Comparison of ENCODE assay signal across 8 cellular contexts in the genomic region with DNA sequence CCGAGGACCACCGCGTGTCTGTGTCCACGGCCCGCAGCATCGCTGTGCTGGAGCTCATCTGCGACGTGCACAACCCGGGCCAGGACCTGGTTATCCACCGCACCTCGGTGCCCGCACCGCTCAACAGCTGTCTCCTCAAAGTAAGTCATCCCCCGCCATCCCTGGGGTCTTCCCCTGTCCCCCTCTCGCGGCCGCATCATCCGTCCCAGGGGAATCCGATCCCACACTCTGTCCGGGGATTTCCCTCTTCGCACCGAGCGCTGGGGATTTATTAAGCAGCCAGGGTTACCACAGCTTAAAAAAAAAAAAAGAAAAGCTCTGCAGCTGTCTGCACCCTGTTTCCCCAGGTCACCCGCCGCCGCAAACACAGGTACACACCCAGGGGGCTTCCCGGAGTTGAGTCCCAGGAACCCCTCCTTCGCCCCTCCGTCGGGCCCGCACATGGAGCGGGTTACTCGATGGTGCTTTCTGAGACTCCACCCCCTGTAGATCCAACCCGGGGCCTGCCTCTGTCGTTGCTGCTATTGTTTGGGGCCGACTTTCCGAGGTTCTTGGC.
DNase-seq lines count a peak whose midpoint lies in the region; ATAC-seq and TF ChIP-seq lines count a peak whose summit lies in the region.

No MANE protein-coding gene starts in this region.

- H3K9me3 ChIP-seq in DOHH2 (ENCODE audit: control insufficient read depth, insufficient read depth, low read length) (no peaks in the 10 kb centered on the region), Loucy (ENCODE audit: insufficient read depth, low read depth, low read length) (no peaks in the 10 kb centered on the region), muscle layer of colon (ENCODE audit: low read length) (no peaks in the 10 kb centered on the region)

- H3K9ac ChIP-seq in Loucy (ENCODE audit: low read depth, low read length, poor library complexity, severe bottlenecking) (peak overlapping the region; percentile 95), muscle layer of colon (ENCODE audit: low read length) (peak overlapping the region; percentile 77)

- H2AFZ ChIP-seq in Loucy (ENCODE audit: low read length) = peak overlapping the region; percentile 100

- ATAC-seq in GM21737 (IDR thresholded peaks at IDR 0.05; ENCODE audit: unreplicated experiment) = peak; percentile 28

- H4K20me1 ChIP-seq in DOHH2 (ENCODE audit: control insufficient read depth, insufficient read depth, low read depth, low read length) = peaks cover 31% of the 10 kb centered on the region
- H4K20me1 ChIP-seq in Loucy (ENCODE audit: insufficient read depth, low read length, poor library complexity, severe bottlenecking) = peaks cover 51% of the 10 kb centered on the region

- H3F3A ChIP-seq in DOHH2 (ENCODE audit: control insufficient read depth, insufficient read depth) (no peaks in the 10 kb centered on the region; the same call in 1 of the 2 replicates), Loucy (ENCODE audit: low read depth) (no peaks in the 10 kb centered on the region)

- DNase-seq in activated CD4-positive, alpha-beta T cell treated with anti-CD3 and anti-CD28 coated beads, Interleukin-2, amount 50 U/mL, for 4 hours = peak; percentile 34 to 36
- peak; percentile 51 for DNase-seq in effector CD8-positive, alpha-beta T cell (lab: John Stamatoyannopoulos, UW)
- DNase-seq in stimulated activated naive CD4-positive, alpha-beta T cell treated with Interleukin-2 at 50 U/mL for 16 hours (lab: John Stamatoyannopoulos, UW) = peak; percentile 55
- no peak for DNase-seq in NCI-H1694 treated with DMSO at 0.1 percent for 48 hours (lab: John Stamatoyannopoulos, UW)

- peak overlapping the region; percentile 76 for H3K27ac ChIP-seq in DOHH2 (ENCODE audit: low read depth, low read length)
- H3K27ac ChIP-seq in muscle layer of colon (ENCODE audit: low read depth, low read length) = peak overlapping the region; percentile 87

- H3K9me2 ChIP-seq in DOHH2 (replicated peaks; ENCODE audit: control insufficient read depth, low read length) = no peaks in the 10 kb centered on the region
- H3K9me2 ChIP-seq in Loucy (replicated peaks; ENCODE audit: low read depth, low read length) = no peaks in the 10 kb centered on the region

- H3K27me3 ChIP-seq in DOHH2 (ENCODE audit: control insufficient read depth, low read length) = no peaks in the 10 kb centered on the region
- no peaks in the 10 kb centered on the region for H3K27me3 ChIP-seq in Loucy (ENCODE audit: insufficient read depth, low read length, poor library complexity, severe bottlenecking)
- H3K27me3 ChIP-seq in muscle layer of colon (ENCODE audit: control insufficient read depth in 1 of 2, insufficient read depth in 2 of 2, low read length in 2 of 2) = no peaks in the 10 kb centered on the region

- peak overlapping the region; percentile 94 for H3K4me2 ChIP-seq in DOHH2 (ENCODE audit: low read length)
- H3K4me2 ChIP-seq in Loucy (ENCODE audit: low read depth, low read length, poor library complexity, severe bottlenecking) = peak overlapping the region; percentile 98

- H3K4me1 ChIP-seq in DOHH2 (ENCODE audit: control insufficient read depth, low read length) (peaks cover 53% of the 10 kb centered on the region), Loucy (ENCODE audit: insufficient read depth, low read length, poor library complexity, severe bottlenecking) (peaks cover 38% of the 10 kb centered on the region), muscle layer of colon (ENCODE audit: insufficient read depth, low read length) (peaks cover 27% of the 10 kb centered on the region)

- H3K4me3 ChIP-seq in DOHH2 (ENCODE audit: low read length) = peak overlapping the region; percentile 99
- H3K4me3 ChIP-seq in Loucy (ENCODE audit: low read length, poor library complexity, severe bottlenecking) = peak overlapping the region; percentile 94
- H3K4me3 ChIP-seq in muscle layer of colon (ENCODE audit: low read depth in 1 of 2, low read length in 2 of 2) = peak overlapping the region; percentile 91 to 99

- TF ChIP-seq CTCF in DOHH2 (IDR thresholded peaks at IDR 0.05; ENCODE audit: low read depth, low read length, poor library complexity, severe bottlenecking) (no peak), Loucy (conservative IDR thresholded peaks at IDR 0.05; ENCODE audit: low read length) (no peak)

- H3K36me3 ChIP-seq in DOHH2 (ENCODE audit: control insufficient read depth, low read length) (peaks cover 49% of the 10 kb centered on the region), Loucy (ENCODE audit: insufficient read depth, low read length) (no peaks in the 10 kb centered on the region), muscle layer of colon (ENCODE audit: insufficient read depth, low read length) (no peaks in the 10 kb centered on the region)

- H3K79me2 ChIP-seq in DOHH2 (ENCODE audit: control insufficient read depth, low read length) (peaks cover 99% of the 10 kb centered on the region), Loucy (ENCODE audit: insufficient read depth, low read length) (peaks cover 80% of the 10 kb centered on the region)
